37 cellular contexts compared by ENCODE assay signal in the genomic region with DNA sequence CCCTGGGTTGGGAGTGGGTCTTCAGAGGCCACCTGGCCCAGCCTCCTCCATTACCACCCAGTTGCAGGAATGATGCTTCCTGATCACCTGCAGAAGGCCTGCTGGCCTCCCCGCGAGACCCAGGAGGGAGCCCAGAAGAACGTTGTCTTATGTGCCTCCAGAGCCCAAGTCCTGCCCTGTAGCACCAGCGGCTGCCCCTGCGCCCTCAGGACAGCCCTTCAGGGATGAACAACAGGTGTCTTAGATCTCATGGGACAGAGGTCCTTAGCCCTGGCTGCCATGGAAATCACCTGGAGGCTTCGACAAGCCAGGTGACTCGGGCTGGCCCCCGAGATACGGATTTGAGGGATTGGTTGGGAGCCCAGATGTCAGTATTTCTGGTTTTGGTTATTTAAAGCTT.
"Had no signal": no experiment of that assay in that cellular context is flagged by ENCODE, and none has a peak within 500 bp of the region (broad histone marks: within the 10 kb centered on the region; RNA-seq: fewer than 3 reads in every experiment).

No MANE protein-coding gene starts in this region.

- H3K4me1 ChIP-seq: adrenal gland, ascending aorta, body of pancreas, breast epithelium had no signal

- H3K9me3 ChIP-seq: adrenal gland, ascending aorta, body of pancreas, breast epithelium had no signal

- H3K4me3 Mint-ChIP-seq: activated naive CD4-positive, alpha-beta T cell treated with anti-CD3 and anti-CD28 coated beads for 36 hours; activated naive CD4-positive, alpha-beta T cell treated with anti-CD3 and anti-CD28 coated beads, Interleukin-2, amount 10 ng/mL, durations not matched to agents 7 days and 5 days; activated naive CD4-positive, alpha-beta T cell treated with anti-CD3 and anti-CD28 coated beads, Interleukin-2, amount 50 U/mL, for 24 hours; activated naive CD8-positive, alpha-beta T cell; activated naive CD8-positive, alpha-beta T cell treated with anti-CD3 and anti-CD28 coated beads for 36 hours; activated naive CD8-positive, alpha-beta T cell treated with anti-CD3 and anti-CD28 coated beads, Interleukin-2, amount 10 ng/mL, durations not matched to agents 7 days and 5 days; activated naive CD8-positive, alpha-beta T cell treated with anti-CD3 and anti-CD28 coated beads, Interleukin-2, amount 50 U/mL, for 24 hours; activated T-cell treated with anti-CD3 and anti-CD28 coated beads, Interleukin-2, amount 50 U/mL, for 24 hours; activated T-cell treated with anti-CD3 and anti-CD28 coated beads, Interleukin-2, amount 50 U/mL, for 72 hours; activated T-helper 1 cell treated with anti-CD3 and anti-CD28 coated beads, Interleukin-12 subunit alpha, Interleukin-12 subunit beta, Interleukin-2, Interleukin-4 antibody, amounts not matched to agents 30 ng/mL and 10 ng/mL and 1 ng/mL, durations not matched to agents 14 hours and 24 hours and 36 hours; activated T-helper 17 cell treated with anti-CD3 and anti-CD28 coated beads, Interleukin-2, amount 50 U/mL, for 72 hours; brain; central memory CD8-positive, alpha-beta T cell had no signal

- ATAC-seq: activated naive CD4-positive, alpha-beta T cell treated with anti-CD3 and anti-CD28 coated beads, Interleukin-2, amount 50 U/mL, for 72 hours; activated naive CD8-positive, alpha-beta T cell treated with anti-CD3 and anti-CD28 coated beads, Interleukin-2, amount 50 U/mL, for 24 hours; activated T-cell treated with anti-CD3 and anti-CD28 coated beads, Interleukin-2, amount 50 U/mL, for 72 hours; activated T-helper 17 cell treated with anti-CD3 and anti-CD28 coated beads, Interleukin-2, amount 50 U/mL, for 72 hours; body of pancreas had no signal

- H3K9me3 Mint-ChIP-seq: activated naive CD4-positive, alpha-beta T cell treated with anti-CD3 and anti-CD28 coated beads, Interleukin-2, amount 50 U/mL, for 24 hours; activated naive CD8-positive, alpha-beta T cell treated with anti-CD3 and anti-CD28 coated beads for 36 hours; activated T-helper 1 cell treated with anti-CD3 and anti-CD28 coated beads, Interleukin-12 subunit alpha, Interleukin-12 subunit beta, Interleukin-2, Interleukin-4 antibody, amounts not matched to agents 30 ng/mL and 10 ng/mL and 1 ng/mL, durations not matched to agents 14 hours and 24 hours and 36 hours; activated T-helper 17 cell treated with anti-CD3 and anti-CD28 coated beads, Interleukin-2, amount 50 U/mL, for 72 hours; brain; central memory CD8-positive, alpha-beta T cell had no signal

- H3K4me1 Mint-ChIP-seq: activated naive CD4-positive, alpha-beta T cell treated with anti-CD3 and anti-CD28 coated beads, Interleukin-2, amount 10 ng/mL, durations not matched to agents 7 days and 5 days; activated naive CD4-positive, alpha-beta T cell treated with anti-CD3 and anti-CD28 coated beads, Interleukin-2, amount 50 U/mL, for 24 hours; activated naive CD8-positive, alpha-beta T cell treated with anti-CD3 and anti-CD28 coated beads for 36 hours; activated naive CD8-positive, alpha-beta T cell treated with anti-CD3 and anti-CD28 coated beads, Interleukin-2, amount 10 ng/mL, durations not matched to agents 7 days and 5 days; activated naive CD8-positive, alpha-beta T cell treated with anti-CD3 and anti-CD28 coated beads, Interleukin-2, amount 50 U/mL, for 24 hours; activated T-helper 17 cell treated with anti-CD3 and anti-CD28 coated beads, Interleukin-2, amount 50 U/mL, for 72 hours; central memory CD8-positive, alpha-beta T cell had no signal

- H3K27me3 Mint-ChIP-seq: activated naive CD4-positive, alpha-beta T cell treated with anti-CD3 and anti-CD28 coated beads, Interleukin-2, amount 50 U/mL, for 24 hours; activated naive CD8-positive, alpha-beta T cell treated with anti-CD3 and anti-CD28 coated beads for 36 hours; activated naive CD8-positive, alpha-beta T cell treated with anti-CD3 and anti-CD28 coated beads, Interleukin-2, amount 10 ng/mL, durations not matched to agents 7 days and 5 days; activated naive CD8-positive, alpha-beta T cell treated with anti-CD3 and anti-CD28 coated beads, Interleukin-2, amount 50 U/mL, for 24 hours; central memory CD8-positive, alpha-beta T cell had no signal

- H3K4me3 ChIP-seq: adrenal gland, ascending aorta, body of pancreas, breast epithelium, cardiac muscle cell had no signal

- H3K27ac ChIP-seq: adrenal gland, ascending aorta, body of pancreas, brain microvascular endothelial cell, breast epithelium, cardiac muscle cell had no signal

- DNase-seq: activated effector memory CD4-positive, alpha-beta T cell treated with anti-CD3 and anti-CD28 coated beads, Interleukin-2, amount 50 U/mL, for 16 hours; activated effector memory CD4-positive, alpha-beta T cell treated with Interleukin-2 at 50 U/mL for 16 hours; activated gamma-delta T cell; activated gamma-delta T cell treated with Interleukin-2 at 50 U/mL for 16 hours; activated naive CD4-positive, alpha-beta T cell; activated naive CD4-positive, alpha-beta T cell treated with anti-CD3 and anti-CD28 coated beads for 36 hours; activated naive CD4-positive, alpha-beta T cell treated with anti-CD3 and anti-CD28 coated beads, Interleukin-2, amount 10 ng/mL, durations not matched to agents 7 days and 5 days; activated naive CD4-positive, alpha-beta T cell treated with anti-CD3 and anti-CD28 coated beads, Interleukin-2, amount 50 U/mL, for 16 hours; activated naive CD4-positive, alpha-beta T cell treated with Interleukin-2 at 50 U/mL for 16 hours; activated naive CD8-positive, alpha-beta T cell treated with anti-CD3 and anti-CD28 coated beads for 36 hours; activated naive CD8-positive, alpha-beta T cell treated with anti-CD3 and anti-CD28 coated beads, Interleukin-2, amount 10 ng/mL, durations not matched to agents 7 days and 5 days; activated naive CD8-positive, alpha-beta T cell treated with anti-CD3 and anti-CD28 coated beads, Interleukin-2, amount 50 U/mL, for 24 hours; activated T-cell treated with anti-CD3 and anti-CD28 coated beads for 4 hours; activated T-cell treated with anti-CD3 and anti-CD28 coated beads, Interleukin-2, amount 50 U/mL, for 1 hour; activated T-cell treated with anti-CD3 and anti-CD28 coated beads, Interleukin-2, amount 50 U/mL, for 24 hours; activated T-cell treated with anti-CD3 and anti-CD28 coated beads, Interleukin-2, amount 50 U/mL, for 48 hours; activated T-cell treated with anti-CD3 and anti-CD28 coated beads, Interleukin-2, amount 50 U/mL, for 72 hours; adrenal gland; amniotic stem cell; amygdala; anterior cingulate cortex; aorta; body of pancreas; brain microvascular endothelial cell; caudate nucleus; central memory CD4-positive, alpha-beta T cell; cerebellar nuclear complex had no signal

- H3K36me3 ChIP-seq: adrenal gland, ascending aorta, brain microvascular endothelial cell, breast epithelium, cardiac muscle cell had no signal

- H3K27me3 ChIP-seq: adrenal gland, ascending aorta, body of pancreas, brain microvascular endothelial cell, breast epithelium, cardiac muscle cell had no signal

- H3K36me3 Mint-ChIP-seq: activated naive CD4-positive, alpha-beta T cell treated with anti-CD3 and anti-CD28 coated beads, Interleukin-2, amount 10 ng/mL, durations not matched to agents 7 days and 5 days; activated naive CD4-positive, alpha-beta T cell treated with anti-CD3 and anti-CD28 coated beads, Interleukin-2, amount 50 U/mL, for 24 hours; activated naive CD4-positive, alpha-beta T cell treated with anti-CD3 and anti-CD28 coated beads, Interleukin-2, amount 50 U/mL, for 72 hours; activated naive CD8-positive, alpha-beta T cell; activated naive CD8-positive, alpha-beta T cell treated with anti-CD3 and anti-CD28 coated beads for 36 hours; activated naive CD8-positive, alpha-beta T cell treated with anti-CD3 and anti-CD28 coated beads, Interleukin-2, amount 10 ng/mL, durations not matched to agents 7 days and 5 days; brain had no signal
